In genomic region chr14:21734457-21735074, GRCh38 we compare ENCODE assay signal across 8 cellular contexts.
DNase-seq lines count a peak whose midpoint lies in the region; ATAC-seq and TF ChIP-seq lines count a peak whose summit lies in the region.

No MANE protein-coding gene starts in this region.

- no peaks in the 10 kb centered on the region for H3F3A ChIP-seq in SK-N-SH (replicated peaks; ENCODE audit: insufficient read depth)

- no peak for TF ChIP-seq RAD21 in SK-N-SH (IDR thresholded peaks at IDR 0.05; ENCODE audit: low read length)

- no peak for TF ChIP-seq EP300 in SK-N-SH (IDR thresholded peaks at IDR 0.05; ENCODE audit: borderline replicate concordance in 1 of 2, low read depth in 1 of 2, low read length in 1 of 2)

- POLR2A ChIA-PET in SK-N-SH (lab: Yijun Ruan, JAX), result no interaction called here

- CTCF ChIA-PET in SK-N-SH (lab: Yijun Ruan, JAX), result interaction anchor here (0.6 to 2.5 kb wide), 14 partner anchors 8 to 64 kb away, joined by 3 to 9 read pairs (median 5); no protein-coding TSS in a partner anchor

- H3K4me2 ChIP-seq in SK-N-SH, result no peak overlapping the region; the same call in 1 of the 2 replicates

- no peak overlapping the region for H3K4me3 Mint-ChIP-seq in osteocyte (ENCODE audit: unreplicated experiment)

- TF ChIP-seq CTCF in SK-N-SH (IDR thresholded peaks at IDR 0.05) (peak; percentile 80), dorsolateral prefrontal cortex (IDR thresholded peaks at IDR 0.05 in 54 of 56, conservative IDR thresholded peaks at IDR 0.05 in 2 of 56; ENCODE audit: low read depth in 1 of 56, partially characterized antibody in 56 of 56) (peak; percentile 42 to 81 (median 62)), osteocyte (IDR thresholded peaks at IDR 0.05) (peak; percentile 57)

- intact Hi-C loops in dorsolateral prefrontal cortex (cut with DNase I) (no loop called here), aorta (cut with DNase I) (no loop called here)

- peaks cover 24% of the 10 kb centered on the region for H3K27me3 Mint-ChIP-seq in osteocyte (ENCODE audit: unreplicated experiment)

- H3K36me3 Mint-ChIP-seq in osteocyte (ENCODE audit: unreplicated experiment), result no peaks in the 10 kb centered on the region

- no peaks in the 10 kb centered on the region for H4K20me1 ChIP-seq in SK-N-SH (ENCODE audit: insufficient read depth)

- H3K9me2 ChIP-seq in SK-N-SH, result no peaks in the 10 kb centered on the region

- WGBS in SK-N-SH (ENCODE audit: low lambda C conversion rate), result 9% methylated on average over 7 of the region's 7 CpGs
- 10 to 14% methylated on average over 7 of the region's 7 CpGs for WGBS in aorta, 2 donors

- H3K27ac Mint-ChIP-seq in osteocyte (ENCODE audit: unreplicated experiment), result no peak overlapping the region

- H2AFZ ChIP-seq in SK-N-SH (ENCODE audit: low read depth), result no peak overlapping the region

- H3K4me1 Mint-ChIP-seq in osteocyte (ENCODE audit: unreplicated experiment), result no peaks in the 10 kb centered on the region

- no peaks in the 10 kb centered on the region for H3K9me3 Mint-ChIP-seq in osteocyte (ENCODE audit: unreplicated experiment)

- DNase-seq in activated effector memory CD4-positive, alpha-beta T cell treated with anti-CD3 and anti-CD28 coated beads, Interleukin-2, amount 50 U/mL, for 16 hours, result peak; percentile 65
- DNase-seq in activated effector memory CD4-positive, alpha-beta T cell treated with Interleukin-2 at 50 U/mL for 16 hours, result no peak
- DNase-seq in KBM-7 (peak; percentile 54), SK-N-SH (peak; percentile 31), dorsolateral prefrontal cortex (no peak), osteocyte (ENCODE audit: extremely low spot score, unreplicated experiment) (no peak), cerebellar nuclear complex (lab: John Stamatoyannopoulos, UW) (no peak), aorta (no peak)

- no peak overlapping the region for H3K9ac ChIP-seq in SK-N-SH

- in situ Hi-C loops in KBM-7 (cut with MboI; ENCODE audit: low pct_unique_long_range_greater_than_20kb, low sequenced_read_pairs), result no loop called here

- H3K79me2 ChIP-seq in SK-N-SH (ENCODE audit: insufficient read depth), result no peaks in the 10 kb centered on the region

- no peaks in the 10 kb centered on the region for H3K36me3 ChIP-seq in SK-N-SH (replicated peaks in 1 of 2; ENCODE audit: control insufficient read depth in 1 of 2, insufficient read depth in 2 of 2, low read length in 1 of 2)
- H3K36me3 ChIP-seq in aorta (ENCODE audit: control insufficient read depth in 1 of 2, insufficient read depth in 2 of 2, low read length in 1 of 2), result no peaks in the 10 kb centered on the region

- H3K27ac ChIP-seq in SK-N-SH (ENCODE audit: low read depth in 2 of 2, low read length in 1 of 2) (no peak overlapping the region), dorsolateral prefrontal cortex (no peak overlapping the region), aorta (ENCODE audit: low read depth in 1 of 2, low read length in 2 of 2) (no peak overlapping the region)

- H3K4me3 ChIP-seq in SK-N-SH (ENCODE audit: low read depth in 2 of 2, low read length in 1 of 2) (no peak overlapping the region), dorsolateral prefrontal cortex (peak overlapping the region in 43 of 59 donors; percentile 7 to 62 (median 28)), aorta (ENCODE audit: low read length in 2 of 2) (no peak overlapping the region)

- peaks cover 7% of the 10 kb centered on the region; the same call in 1 of the 2 replicates for H3K27me3 ChIP-seq in SK-N-SH (ENCODE audit: insufficient read depth)
- peaks cover 0 to 41% (median 7%) of the 10 kb centered on the region in 45 donors for H3K27me3 ChIP-seq in dorsolateral prefrontal cortex
- H3K27me3 ChIP-seq in aorta (ENCODE audit: control insufficient read depth in 1 of 2, insufficient read depth in 2 of 2, low read length in 1 of 2), result no peaks in the 10 kb centered on the region

- H3K4me1 ChIP-seq in SK-N-SH (ENCODE audit: control insufficient read depth in 1 of 2, insufficient read depth in 2 of 2, low read depth in 1 of 2, low read length in 1 of 2) (no peaks in the 10 kb centered on the region; a peak in 1 of 4 replicates), aorta (ENCODE audit: control insufficient read depth in 1 of 2, insufficient read depth in 2 of 2, low read length in 2 of 2) (no peaks in the 10 kb centered on the region)

- H3K9me3 ChIP-seq in SK-N-SH (no peaks in the 10 kb centered on the region), aorta (ENCODE audit: control insufficient read depth, low read length) (no peaks in the 10 kb centered on the region)

- ATAC-seq in aorta (ENCODE audit: low FRiP score), result no peak

TF ChIP-seq in SK-N-SH, 30 proteins besides CTCF, POLR2A, EP300 and RAD21:
- TF ChIP-seq MAX (IDR thresholded peaks at IDR 0.05; ENCODE audit: low read depth), result no peak
- no peak for TF ChIP-seq TCF12 (IDR thresholded peaks at IDR 0.05)

Comparison
In these comparisons a context has a peak if more than half of its experiments do, and no peak if none do; other contexts are left out.
1. DNase-seq: peak in activated effector memory CD4-positive, alpha-beta T cell treated with anti-CD3 and anti-CD28 coated beads, Interleukin-2, amount 50 U/mL, for 16 hours (single experiment), KBM-7 (single experiment) and SK-N-SH (single experiment); none in activated effector memory CD4-positive, alpha-beta T cell treated with Interleukin-2 at 50 U/mL for 16 hours (single experiment), dorsolateral prefrontal cortex (0 of 10), osteocyte (single experiment), cerebellar nuclear complex (0 of 2) and aorta (0 of 2).
2. H3K4me3 ChIP-seq: peak in dorsolateral prefrontal cortex (43 of 59); none in SK-N-SH (0 of 2) and aorta (0 of 2).
3. Peak in every context shown above with its lines, with median percentiles within 50 percentile points of each other: CTCF ChIP-seq.